9 cellular contexts compared by ENCODE assay signal in the genomic region with DNA sequence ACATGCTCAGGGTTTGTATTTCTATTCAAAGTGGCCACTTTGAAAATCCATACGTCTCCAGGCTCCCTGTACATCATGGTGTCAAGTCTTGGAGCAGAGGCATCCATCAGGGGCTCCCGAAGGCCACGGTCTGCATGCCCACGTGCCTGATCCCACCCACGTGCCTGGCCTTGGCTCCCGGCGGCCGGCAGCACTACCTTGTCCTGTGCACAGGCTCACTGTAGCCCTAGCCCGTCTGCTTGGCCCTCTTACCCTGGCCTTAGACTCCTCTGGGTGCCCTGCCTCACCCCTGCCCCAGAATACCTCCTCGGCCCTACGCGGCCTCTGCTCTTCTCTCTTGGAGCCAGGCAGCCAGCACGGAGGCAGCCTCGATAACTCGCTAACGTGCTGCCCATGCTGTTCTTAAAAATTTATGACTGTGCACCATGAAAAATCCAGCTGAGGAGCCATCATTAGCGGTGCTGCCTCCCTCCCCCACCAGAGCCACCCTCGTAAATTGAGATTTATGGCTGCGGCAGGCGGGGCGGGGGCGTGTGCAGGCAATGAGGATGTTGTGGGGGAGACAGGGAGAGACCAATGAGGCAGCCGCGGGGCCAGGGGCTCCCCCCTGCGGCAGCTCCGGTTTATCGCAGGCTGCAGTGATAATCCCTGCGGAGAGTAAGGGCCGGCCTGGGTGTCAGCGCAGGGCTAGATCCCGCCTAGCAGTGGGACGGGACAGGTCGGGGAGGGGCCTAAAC. TPM values are rescaled to one million over a fixed set of nuclear protein-coding genes. Genes with fewer than 3 reads are reported as not detected.
DNase-seq lines count a peak whose midpoint lies in the region; ATAC-seq and TF ChIP-seq lines count a peak whose summit lies in the region.
"Had no signal": no experiment of that assay in that cellular context is flagged by ENCODE, and none has a peak within 500 bp of the region (broad histone marks: within the 10 kb centered on the region; RNA-seq: fewer than 3 reads in every experiment).

No MANE protein-coding gene starts in this region.

- no peaks in the 10 kb centered on the region for H3K79me2 ChIP-seq in H9 (ENCODE audit: insufficient read depth, low read length)

- peaks cover 3% of the 10 kb centered on the region; the same call in 1 of the 2 replicates for H3K4me1 ChIP-seq in H9 (ENCODE audit: insufficient read depth, low read length)

- H2BK15ac ChIP-seq in H9 (ENCODE audit: low read depth, low read length), result no peak overlapping the region

- peak; percentile 75 for ATAC-seq in T-helper 17 cell
- ATAC-seq in natural killer cell treated with Interleukin-12 subunit alpha and Interleukin-12 subunit beta and Interleukin-15 and Interleukin-18, amount 100 ng/mL, for 72 hours, result peak; percentile 80 to 84

- no peak overlapping the region for H2AK5ac ChIP-seq in H9 (ENCODE audit: insufficient read length, low read length)

- no peak overlapping the region for H3K56ac ChIP-seq in H9 (ENCODE audit: insufficient read length, low read depth, low read length)

- peak overlapping the region; percentile 4 to 36; a peak in 2 of 5 replicates for H3K4me3 Mint-ChIP-seq in H9
- H3K4me3 Mint-ChIP-seq in T-helper 17 cell, result no peak overlapping the region
- no peak overlapping the region for H3K4me3 Mint-ChIP-seq in natural killer cell treated with Interleukin-12 subunit alpha and Interleukin-12 subunit beta and Interleukin-15 and Interleukin-18, amount 100 ng/mL, for 72 hours
- H3K4me3 Mint-ChIP-seq: stimulated activated naive CD8-positive, alpha-beta T cell treated with anti-CD3 and anti-CD28 coated beads, Interleukin-15, Interleukin-2, amounts not matched to agents 100 ng/mL and 50 ng/mL, for 24 hours had no signal

- no peak overlapping the region for H3K4me2 ChIP-seq in H9 (ENCODE audit: insufficient read depth, insufficient read length, low read length)

- H3K4me1 Mint-ChIP-seq in H9 (peaks cover 17 to 38% of the 10 kb centered on the region in 2 experiments), T-helper 17 cell (peaks cover 13% of the 10 kb centered on the region)
- H3K4me1 Mint-ChIP-seq in natural killer cell treated with Interleukin-12 subunit alpha and Interleukin-12 subunit beta and Interleukin-15 and Interleukin-18, amount 100 ng/mL, for 72 hours (ENCODE audit: low read depth in 2 of 2), result peaks cover 0 to 3% of the 10 kb centered on the region in 2 donors

- H3K23me2 ChIP-seq in H9 (ENCODE audit: insufficient read length, low read depth, low read length, poor library complexity, severe bottlenecking), result no peaks in the 10 kb centered on the region

- H3K18ac ChIP-seq in H9 (ENCODE audit: insufficient read length, low read depth, low read length), result no peak overlapping the region

- no peak overlapping the region for H4K5ac ChIP-seq in H9 (ENCODE audit: insufficient read length, low read depth, low read length)

- no peaks in the 10 kb centered on the region; the same call in 1 of the 2 replicates for H3K27me3 Mint-ChIP-seq in H9 (ENCODE audit: low read depth)
- H3K27me3 Mint-ChIP-seq in T-helper 17 cell, result no peaks in the 10 kb centered on the region
- H3K27me3 Mint-ChIP-seq in natural killer cell treated with Interleukin-12 subunit alpha and Interleukin-12 subunit beta and Interleukin-15 and Interleukin-18, amount 100 ng/mL, for 72 hours, result no peaks in the 10 kb centered on the region
- H3K27me3 Mint-ChIP-seq: stimulated activated naive CD8-positive, alpha-beta T cell treated with anti-CD3 and anti-CD28 coated beads, Interleukin-15, Interleukin-2, amounts not matched to agents 100 ng/mL and 50 ng/mL, for 24 hours had no signal

- H4K8ac ChIP-seq in H9 (replicated peaks; ENCODE audit: insufficient read length, low read depth, low read length), result no peak overlapping the region

- H3K27ac Mint-ChIP-seq in H9, result peak overlapping the region in 1 of 3 experiments; percentile 57; a peak in 1 of 7 replicates
- H3K27ac Mint-ChIP-seq in T-helper 17 cell, result no peak overlapping the region
- no peak overlapping the region for H3K27ac Mint-ChIP-seq in natural killer cell treated with Interleukin-12 subunit alpha and Interleukin-12 subunit beta and Interleukin-15 and Interleukin-18, amount 100 ng/mL, for 72 hours
- H3K27ac Mint-ChIP-seq: stimulated activated naive CD8-positive, alpha-beta T cell treated with anti-CD3 and anti-CD28 coated beads, Interleukin-15, Interleukin-2, amounts not matched to agents 100 ng/mL and 50 ng/mL, for 24 hours had no signal

- H3K9me3 ChIP-seq in H9 (ENCODE audit: control insufficient read depth, low read depth, low read length) (no peaks in the 10 kb centered on the region), T-helper 17 cell (ENCODE audit: control insufficient read depth, low read length, poor library complexity, severe bottlenecking) (no peaks in the 10 kb centered on the region)

- no peaks in the 10 kb centered on the region for H3K79me1 ChIP-seq in H9 (ENCODE audit: insufficient read depth, low read depth, low read length, poor library complexity, severe bottlenecking)

- no peak overlapping the region for H3K4ac ChIP-seq in H9 (ENCODE audit: low read depth, low read length)

- H2BK120ac ChIP-seq in H9 (ENCODE audit: low read depth, low read length, poor library complexity, severe bottlenecking), result no peak overlapping the region

- H4K91ac ChIP-seq in H9 (ENCODE audit: insufficient read length, low read depth, low read length), result no peak overlapping the region

- no peak overlapping the region for H3K27ac ChIP-seq in H9 (ENCODE audit: insufficient read length, low read depth, low read length)

- H3K14ac ChIP-seq in H9 (ENCODE audit: insufficient read depth, low read length), result no peak overlapping the region

- TF ChIP-seq CTCF in H9 (conservative IDR thresholded peaks at IDR 0.05), result peak; percentile 84

- no CpG with 5 or more reads among the region's 33 CpGs for WGBS in H9 (ENCODE audit: extremely low coverage, insufficient read length, low lambda C conversion rate)

- peak; percentile 65 for DNase-seq in A172 (ENCODE audit: low spot score)
- peak; percentile 95 for DNase-seq in H9
- DNase-seq in T-helper 17 cell, result no peak
- DNase-seq in effector CD8-positive, alpha-beta T cell (lab: John Stamatoyannopoulos, UW), result peak; percentile 14
- DNase-seq in natural killer cell treated with Interleukin-12 subunit alpha and Interleukin-12 subunit beta and Interleukin-15 and Interleukin-18, amount 100 ng/mL, for 72 hours (ENCODE audit: low spot score), result no peak
- DNase-seq in ureter (ENCODE audit: low spot score), result peak; percentile 82
- no peak for DNase-seq in NCI-H446 (lab: John Stamatoyannopoulos, UW)
- DNase-seq in NCI-H2081 treated with DMSO at 0.1 percent for 48 hours (lab: John Stamatoyannopoulos, UW), result no peak

- no peak overlapping the region for H2BK12ac ChIP-seq in H9 (ENCODE audit: insufficient read length, low read depth, low read length)

- H4K20me1 ChIP-seq in H9 (ENCODE audit: control insufficient read depth, insufficient read depth, insufficient read length), result no peaks in the 10 kb centered on the region

- H3K9me3 Mint-ChIP-seq in H9, result no peaks in the 10 kb centered on the region; a peak in 1 of 5 replicates
- no peaks in the 10 kb centered on the region for H3K9me3 Mint-ChIP-seq in natural killer cell treated with Interleukin-12 subunit alpha and Interleukin-12 subunit beta and Interleukin-15 and Interleukin-18, amount 100 ng/mL, for 72 hours
- H3K9me3 Mint-ChIP-seq: stimulated activated naive CD8-positive, alpha-beta T cell treated with anti-CD3 and anti-CD28 coated beads, Interleukin-15, Interleukin-2, amounts not matched to agents 100 ng/mL and 50 ng/mL, for 24 hours had no signal

- no peak overlapping the region for H2BK20ac ChIP-seq in H9 (ENCODE audit: low read depth, low read length, poor library complexity, severe bottlenecking)

- H3T11ph ChIP-seq in H9 (ENCODE audit: low read length), result no peak overlapping the region

- no peak overlapping the region for H3K9ac ChIP-seq in H9 (ENCODE audit: extremely low read depth, insufficient read length, low read length)

- no peaks in the 10 kb centered on the region for H3K27me3 ChIP-seq in H9 (ENCODE audit: insufficient read depth, low read length)

- H2AFZ ChIP-seq in H9 (ENCODE audit: low read length), result no peak overlapping the region

- no peak overlapping the region for H2BK5ac ChIP-seq in H9 (ENCODE audit: insufficient read length, low read length)

- no peak overlapping the region for H3K23ac ChIP-seq in H9 (ENCODE audit: insufficient read length, low read depth, low read length)

- peaks cover 0 to 8% (median 8%) of the 10 kb centered on the region in 3 experiments; a peak in 5 of 7 replicates for H3K36me3 Mint-ChIP-seq in H9 (ENCODE audit: insufficient read depth in 1 of 3, low read depth in 3 of 3)
- peaks cover 16% of the 10 kb centered on the region for H3K36me3 Mint-ChIP-seq in T-helper 17 cell (ENCODE audit: low read depth)
- no peaks in the 10 kb centered on the region for H3K36me3 Mint-ChIP-seq in natural killer cell treated with Interleukin-12 subunit alpha and Interleukin-12 subunit beta and Interleukin-15 and Interleukin-18, amount 100 ng/mL, for 72 hours

RNA-seq across cellular contexts. Expression of gene DMAP1, which starts 24.6 kb away (rescaled TPM):
- total RNA-seq in A172 (2014; rRNA removed; shearing (Covaris generic)), result 8.5 and 9.8 TPM in 2 replicates
- total RNA-seq in H9 (2021) (54.7 and 55.3 TPM in 2 replicates), T-helper 17 cell (10 to 100 TPM; 52.9 to 59.1 TPM), ureter (47.6 TPM)
- total RNA-seq in natural killer cell treated with Interleukin-12 subunit alpha and Interleukin-12 subunit beta and Interleukin-15 and Interleukin-18, amount 100 ng/mL, for 72 hours, result 10 to 100 TPM; 36.9 to 52.2 TPM

Comparison
In these comparisons a context has a peak if more than half of its experiments do, and no peak if none do; other contexts are left out.
1. DNase-seq: peak in A172 (single experiment), H9 (single experiment), effector CD8-positive, alpha-beta T cell (single experiment) and ureter (single experiment); none in T-helper 17 cell (0 of 3), natural killer cell treated with Interleukin-12 subunit alpha and Interleukin-12 subunit beta and Interleukin-15 and Interleukin-18, amount 100 ng/mL, for 72 hours (single experiment), NCI-H446 (0 of 2) and NCI-H2081 treated with DMSO at 0.1 percent for 48 hours (single experiment).
2. H3K4me3 Mint-ChIP-seq: peak in H9 (2 of 2); none in T-helper 17 cell (single experiment) and natural killer cell treated with Interleukin-12 subunit alpha and Interleukin-12 subunit beta and Interleukin-15 and Interleukin-18, amount 100 ng/mL, for 72 hours (single experiment).